Comparison of ENCODE assay signal across 8 cellular contexts in the genomic region with DNA sequence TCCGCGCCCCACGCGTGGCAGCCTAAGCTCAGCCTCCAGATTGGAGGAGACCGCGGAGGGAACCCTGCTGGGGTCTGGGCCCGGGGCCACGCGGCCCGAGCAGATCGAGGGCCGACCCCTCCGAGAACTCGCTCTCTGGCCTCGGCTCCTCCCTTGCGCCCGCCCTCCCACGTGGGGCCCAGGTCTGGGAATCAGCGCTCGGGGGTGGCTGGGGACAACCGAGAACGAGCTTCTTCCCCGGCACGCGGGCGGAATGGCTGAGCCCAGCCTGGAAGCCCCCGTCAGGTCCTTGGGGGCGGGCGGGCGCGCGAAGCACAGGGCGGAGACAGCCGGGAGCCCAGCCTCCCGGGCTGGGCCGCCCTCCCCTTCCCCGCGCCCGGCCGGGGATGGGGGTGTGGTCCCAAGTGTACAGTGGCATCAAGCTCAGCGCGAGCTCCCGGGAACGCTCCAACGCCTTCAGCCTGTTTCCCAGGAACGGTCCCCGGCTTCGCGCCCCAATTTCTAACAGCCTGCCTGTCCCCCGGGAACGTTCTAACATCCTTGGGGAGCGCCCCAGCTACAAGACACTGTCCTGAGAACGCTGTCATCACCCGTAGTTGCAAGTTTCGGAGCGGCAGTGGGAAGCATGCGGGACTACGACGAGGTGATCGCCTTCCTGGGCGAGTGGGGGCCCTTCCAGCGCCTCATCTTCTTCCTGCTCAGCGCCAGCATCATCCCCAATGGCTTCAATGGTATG. TPM values are rescaled to one million over a fixed set of nuclear protein-coding genes. Genes with fewer than 3 reads are reported as not detected.
DNase-seq lines count a peak whose midpoint lies in the region; ATAC-seq and TF ChIP-seq lines count a peak whose summit lies in the region.

A gene (plus strand): TSS at position 403 of the 736 bp plus-strand sequence. CDS start 223 bp downstream, at position 626.

- peak within 1 kb of the TSS; percentile 53 for H3K4me3 ChIP-seq in GM12864 (ENCODE audit: low read depth, low read length)

- TF ChIP-seq CTCF in GM12864 (IDR thresholded peaks at IDR 0.05; ENCODE audit: low read depth, low read length, missing control alignments), result no peak

- peak; percentile 70 for ATAC-seq in HG02610 (IDR thresholded peaks at IDR 0.05; ENCODE audit: unreplicated experiment)
- ATAC-seq in left cardiac atrium, result peak; percentile 83 to 91

- intact Hi-C loops in left cardiac atrium (cut with DNase I), result loop anchor here (2.0 to 10.0 kb wide), 2 partner anchors 69 to 81 kb away; no protein-coding TSS in a partner anchor
- intact Hi-C loops in posterior vena cava (cut with DNase I), result no loop called here

- no peak for DNase-seq in GM12864 (ENCODE audit: low read depth)
- DNase-seq in NCI-H1092 treated with DMSO at 0.1 percent for 48 hours (lab: John Stamatoyannopoulos, UW), result peak; percentile 67
- peak; percentile 94 for DNase-seq in SW480 (ENCODE audit: low spot score)
- DNase-seq in amniotic stem cell (lab: John Stamatoyannopoulos, UW), result peak; percentile 79
- peak; percentile 95 for DNase-seq in left cardiac atrium
- peak; percentile 98 for DNase-seq in posterior vena cava (ENCODE audit: low spot score)
- peak; percentile 94 for DNase-seq in ureter (ENCODE audit: low spot score)

RNA-seq across cellular contexts. Expression of the gene that starts here (rescaled TPM):
- total RNA-seq in left cardiac atrium, result 1 to 10 TPM; 2.2 to 3.3 TPM
- total RNA-seq in posterior vena cava, result 1 to 10 TPM; 2.5 to 3.1 TPM
- 3.1 TPM for total RNA-seq in ureter

Comparison
In these comparisons a context has a peak if more than half of its experiments do, and no peak if none do; other contexts are left out.
1. intact Hi-C loops: an anchor here in left cardiac atrium (2.0 to 10.0 kb wide); none called in posterior vena cava.